In the genomic region with DNA sequence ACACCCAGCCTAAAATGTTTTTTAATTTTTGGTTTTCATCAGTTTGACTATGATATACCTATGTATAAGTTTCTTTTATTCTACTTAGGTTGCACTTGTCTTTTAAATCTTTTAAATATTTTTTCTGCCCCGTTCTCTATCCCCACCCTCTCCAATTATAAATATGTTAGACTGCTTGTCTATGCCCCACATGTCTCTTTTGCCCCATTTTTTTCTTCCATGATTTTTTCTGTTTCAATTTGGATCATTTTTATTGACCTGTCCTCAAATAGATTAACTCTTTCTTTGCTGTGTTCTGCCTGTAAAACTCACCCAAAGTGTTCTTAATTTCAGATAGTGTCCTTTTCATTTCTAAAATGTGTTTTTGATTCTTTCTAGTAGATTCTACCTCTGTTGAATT, we compare ENCODE assay signal across 37 cellular contexts.
"Had no signal": no experiment of that assay in that cellular context is flagged by ENCODE, and none has a peak within 500 bp of the region (broad histone marks: within the 10 kb centered on the region; RNA-seq: fewer than 3 reads in every experiment).

No MANE protein-coding gene starts in this region.

- H3K27ac ChIP-seq: adrenal gland, ascending aorta, body of pancreas, brain microvascular endothelial cell, breast epithelium, cardiac muscle cell had no signal

- ATAC-seq: activated naive CD4-positive, alpha-beta T cell treated with anti-CD3 and anti-CD28 coated beads, Interleukin-2, amount 50 U/mL, for 72 hours; activated naive CD8-positive, alpha-beta T cell treated with anti-CD3 and anti-CD28 coated beads, Interleukin-2, amount 50 U/mL, for 24 hours; activated T-cell treated with anti-CD3 and anti-CD28 coated beads, Interleukin-2, amount 50 U/mL, for 4 hours; activated T-cell treated with anti-CD3 and anti-CD28 coated beads, Interleukin-2, amount 50 U/mL, for 72 hours; activated T-helper 17 cell treated with anti-CD3 and anti-CD28 coated beads, Interleukin-2, amount 50 U/mL, for 72 hours; body of pancreas had no signal

- DNase-seq: activated effector memory CD4-positive, alpha-beta T cell treated with anti-CD3 and anti-CD28 coated beads, Interleukin-2, amount 50 U/mL, for 16 hours; activated effector memory CD4-positive, alpha-beta T cell treated with Interleukin-2 at 50 U/mL for 16 hours; activated gamma-delta T cell; activated gamma-delta T cell treated with Interleukin-2 at 50 U/mL for 16 hours; activated naive CD4-positive, alpha-beta T cell; activated naive CD4-positive, alpha-beta T cell treated with anti-CD3 and anti-CD28 coated beads for 36 hours; activated naive CD4-positive, alpha-beta T cell treated with anti-CD3 and anti-CD28 coated beads, Interleukin-2, amount 10 ng/mL, durations not matched to agents 7 days and 5 days; activated naive CD4-positive, alpha-beta T cell treated with anti-CD3 and anti-CD28 coated beads, Interleukin-2, amount 50 U/mL, for 16 hours; activated naive CD4-positive, alpha-beta T cell treated with Interleukin-2 at 50 U/mL for 16 hours; activated naive CD8-positive, alpha-beta T cell treated with anti-CD3 and anti-CD28 coated beads for 36 hours; activated naive CD8-positive, alpha-beta T cell treated with anti-CD3 and anti-CD28 coated beads, Interleukin-2, amount 10 ng/mL, durations not matched to agents 7 days and 5 days; activated naive CD8-positive, alpha-beta T cell treated with anti-CD3 and anti-CD28 coated beads, Interleukin-2, amount 50 U/mL, for 24 hours; activated T-cell treated with anti-CD3 and anti-CD28 coated beads, Interleukin-2, amount 50 U/mL, for 24 hours; activated T-cell treated with anti-CD3 and anti-CD28 coated beads, Interleukin-2, amount 50 U/mL, for 4 hours; activated T-cell treated with anti-CD3 and anti-CD28 coated beads, Interleukin-2, amount 50 U/mL, for 48 hours; activated T-cell treated with anti-CD3 and anti-CD28 coated beads, Interleukin-2, amount 50 U/mL, for 72 hours; adrenal gland; amniotic stem cell; amygdala; anterior cingulate cortex; aorta; body of pancreas; brain microvascular endothelial cell; caudate nucleus; central memory CD4-positive, alpha-beta T cell; cerebellar nuclear complex had no signal

- H3K27me3 ChIP-seq: adrenal gland, ascending aorta, body of pancreas, brain microvascular endothelial cell, breast epithelium, cardiac muscle cell had no signal

- H3K36me3 Mint-ChIP-seq: activated naive CD4-positive, alpha-beta T cell treated with anti-CD3 and anti-CD28 coated beads, Interleukin-2, amount 10 ng/mL, durations not matched to agents 7 days and 5 days; activated naive CD4-positive, alpha-beta T cell treated with anti-CD3 and anti-CD28 coated beads, Interleukin-2, amount 50 U/mL, for 24 hours; activated naive CD4-positive, alpha-beta T cell treated with anti-CD3 and anti-CD28 coated beads, Interleukin-2, amount 50 U/mL, for 72 hours; activated naive CD8-positive, alpha-beta T cell; activated naive CD8-positive, alpha-beta T cell treated with anti-CD3 and anti-CD28 coated beads for 36 hours; activated naive CD8-positive, alpha-beta T cell treated with anti-CD3 and anti-CD28 coated beads, Interleukin-2, amount 10 ng/mL, durations not matched to agents 7 days and 5 days; brain had no signal

- H3K9me3 Mint-ChIP-seq: activated naive CD4-positive, alpha-beta T cell treated with anti-CD3 and anti-CD28 coated beads for 36 hours; activated naive CD4-positive, alpha-beta T cell treated with anti-CD3 and anti-CD28 coated beads, Interleukin-2, amount 10 ng/mL, durations not matched to agents 7 days and 5 days; activated naive CD4-positive, alpha-beta T cell treated with anti-CD3 and anti-CD28 coated beads, Interleukin-2, amount 50 U/mL, for 24 hours; activated naive CD4-positive, alpha-beta T cell treated with anti-CD3 and anti-CD28 coated beads, Interleukin-2, amount 50 U/mL, for 72 hours; activated naive CD8-positive, alpha-beta T cell treated with anti-CD3 and anti-CD28 coated beads for 36 hours; activated naive CD8-positive, alpha-beta T cell treated with anti-CD3 and anti-CD28 coated beads, Interleukin-2, amount 10 ng/mL, durations not matched to agents 7 days and 5 days; activated naive CD8-positive, alpha-beta T cell treated with anti-CD3 and anti-CD28 coated beads, Interleukin-2, amount 50 U/mL, for 24 hours; activated T-cell treated with anti-CD3 and anti-CD28 coated beads, Interleukin-2, amount 50 U/mL, for 24 hours; activated T-cell treated with anti-CD3 and anti-CD28 coated beads, Interleukin-2, amount 50 U/mL, for 4 hours; activated T-cell treated with anti-CD3 and anti-CD28 coated beads, Interleukin-2, amount 50 U/mL, for 72 hours; activated T-helper 1 cell treated with anti-CD3 and anti-CD28 coated beads, Interleukin-12 subunit alpha, Interleukin-12 subunit beta, Interleukin-2, Interleukin-4 antibody, amounts not matched to agents 30 ng/mL and 10 ng/mL and 1 ng/mL, durations not matched to agents 14 hours and 24 hours and 36 hours; activated T-helper 17 cell treated with anti-CD3 and anti-CD28 coated beads, Interleukin-2, amount 50 U/mL, for 72 hours; activated T-helper 2 cell treated with anti-CD3 and anti-CD28 coated beads, Interferon-gamma antibody, Interleukin-2, Interleukin-4, amounts not matched to agents 10 μg/mL and 5 μg/mL and 100 μg/mL, durations not matched to agents 14 hours and 24 hours and 36 hours; central memory CD8-positive, alpha-beta T cell had no signal

- H3K4me3 ChIP-seq: adrenal gland, ascending aorta, body of pancreas, breast epithelium, cardiac muscle cell had no signal

- H3K9me3 ChIP-seq: adrenal gland, ascending aorta, body of pancreas, breast epithelium had no signal

- H3K36me3 ChIP-seq: adrenal gland, ascending aorta, brain microvascular endothelial cell, breast epithelium, cardiac muscle cell had no signal

- H3K4me1 Mint-ChIP-seq: activated naive CD4-positive, alpha-beta T cell treated with anti-CD3 and anti-CD28 coated beads, Interleukin-2, amount 50 U/mL, for 24 hours; activated T-helper 17 cell treated with anti-CD3 and anti-CD28 coated beads, Interleukin-2, amount 50 U/mL, for 72 hours; central memory CD8-positive, alpha-beta T cell had no signal

- H3K27ac Mint-ChIP-seq: activated naive CD4-positive, alpha-beta T cell treated with anti-CD3 and anti-CD28 coated beads for 36 hours; activated naive CD4-positive, alpha-beta T cell treated with anti-CD3 and anti-CD28 coated beads, Interleukin-2, amount 10 ng/mL, durations not matched to agents 7 days and 5 days; activated naive CD4-positive, alpha-beta T cell treated with anti-CD3 and anti-CD28 coated beads, Interleukin-2, amount 50 U/mL, for 24 hours; activated naive CD4-positive, alpha-beta T cell treated with anti-CD3 and anti-CD28 coated beads, Interleukin-2, amount 50 U/mL, for 72 hours; activated naive CD8-positive, alpha-beta T cell; activated naive CD8-positive, alpha-beta T cell treated with anti-CD3 and anti-CD28 coated beads for 36 hours; activated naive CD8-positive, alpha-beta T cell treated with anti-CD3 and anti-CD28 coated beads, Interleukin-2, amount 10 ng/mL, durations not matched to agents 7 days and 5 days; activated naive CD8-positive, alpha-beta T cell treated with anti-CD3 and anti-CD28 coated beads, Interleukin-2, amount 50 U/mL, for 24 hours; activated T-cell treated with anti-CD3 and anti-CD28 coated beads, Interleukin-2, amount 50 U/mL, for 24 hours; activated T-cell treated with anti-CD3 and anti-CD28 coated beads, Interleukin-2, amount 50 U/mL, for 72 hours; activated T-helper 1 cell treated with anti-CD3 and anti-CD28 coated beads, Interleukin-12 subunit alpha, Interleukin-12 subunit beta, Interleukin-2, Interleukin-4 antibody, amounts not matched to agents 30 ng/mL and 10 ng/mL and 1 ng/mL, durations not matched to agents 14 hours and 24 hours and 36 hours; activated T-helper 17 cell treated with anti-CD3 and anti-CD28 coated beads, Interleukin-2, amount 50 U/mL, for 72 hours; activated T-helper 2 cell treated with anti-CD3 and anti-CD28 coated beads, Interferon-gamma antibody, Interleukin-2, Interleukin-4, amounts not matched to agents 10 μg/mL and 5 μg/mL and 100 μg/mL, durations not matched to agents 14 hours and 24 hours and 36 hours; brain had no signal

- H3K4me1 ChIP-seq: body of pancreas, breast epithelium had no signal

- H3K4me3 Mint-ChIP-seq: activated naive CD4-positive, alpha-beta T cell treated with anti-CD3 and anti-CD28 coated beads for 36 hours; activated naive CD4-positive, alpha-beta T cell treated with anti-CD3 and anti-CD28 coated beads, Interleukin-2, amount 10 ng/mL, durations not matched to agents 7 days and 5 days; activated naive CD4-positive, alpha-beta T cell treated with anti-CD3 and anti-CD28 coated beads, Interleukin-2, amount 50 U/mL, for 24 hours; activated naive CD8-positive, alpha-beta T cell; activated naive CD8-positive, alpha-beta T cell treated with anti-CD3 and anti-CD28 coated beads for 36 hours; activated naive CD8-positive, alpha-beta T cell treated with anti-CD3 and anti-CD28 coated beads, Interleukin-2, amount 10 ng/mL, durations not matched to agents 7 days and 5 days; activated naive CD8-positive, alpha-beta T cell treated with anti-CD3 and anti-CD28 coated beads, Interleukin-2, amount 50 U/mL, for 24 hours; activated T-cell treated with anti-CD3 and anti-CD28 coated beads, Interleukin-2, amount 50 U/mL, for 24 hours; activated T-cell treated with anti-CD3 and anti-CD28 coated beads, Interleukin-2, amount 50 U/mL, for 4 hours; activated T-cell treated with anti-CD3 and anti-CD28 coated beads, Interleukin-2, amount 50 U/mL, for 72 hours; activated T-helper 1 cell treated with anti-CD3 and anti-CD28 coated beads, Interleukin-12 subunit alpha, Interleukin-12 subunit beta, Interleukin-2, Interleukin-4 antibody, amounts not matched to agents 30 ng/mL and 10 ng/mL and 1 ng/mL, durations not matched to agents 14 hours and 24 hours and 36 hours; activated T-helper 17 cell treated with anti-CD3 and anti-CD28 coated beads, Interleukin-2, amount 50 U/mL, for 72 hours; brain; central memory CD8-positive, alpha-beta T cell had no signal

- H3K27me3 Mint-ChIP-seq: central memory CD8-positive, alpha-beta T cell had no signal
